Comparison of ENCODE assay signal across 26 cellular contexts in genomic region chr16:63695347-63695746, GRCh38.
"Had no signal": no experiment of that assay in that cellular context is flagged by ENCODE, and none has a peak within 500 bp of the region (broad histone marks: within the 10 kb centered on the region; RNA-seq: fewer than 3 reads in every experiment).

No MANE protein-coding gene starts in this region.

- H2AFZ ChIP-seq: hepatocyte had no signal

- FAIRE-seq: endothelial cell of umbilical vein had no signal

- DNase-seq: activated CD4-positive, alpha-beta T cell treated with anti-CD3 and anti-CD28 coated beads for 36 hours; activated CD4-positive, alpha-beta T cell treated with anti-CD3 and anti-CD28 coated beads, Interleukin-2, amount 50 U/mL, for 4 hours; activated CD4-positive, CD25-positive, alpha-beta regulatory T cell; activated CD8-positive, alpha-beta memory T cell treated with anti-CD3 and anti-CD28 coated beads for 24 hours; activated effector memory CD4-positive, alpha-beta T cell treated with Interleukin-2 at 50 U/mL for 16 hours; activated naive CD4-positive, alpha-beta T cell treated with Interleukin-2 at 50 U/mL for 16 hours; adrenal gland; aorta; cortex of kidney; islet precursor cell; left ventricle myocardium inferior; mesendoderm; stimulated activated CD4-positive, alpha-beta T cell treated with anti-CD3 and anti-CD28 coated beads, Interleukin-12 subunit alpha, Interleukin-12 subunit beta, amount 100 ng/mL, for 4 hours; stimulated activated CD4-positive, alpha-beta T cell treated with anti-CD3 and anti-CD28 coated beads, Interleukin-4, amount 100 ng/mL, for 1 hour; stimulated activated naive CD8-positive, alpha-beta T cell treated with anti-CD3 and anti-CD28 coated beads, Interleukin-15, Interleukin-2, amounts not matched to agents 100 U/mL and 50 U/mL, for 24 hours; testis; transverse colon had no signal

- H3K9me3 ChIP-seq: adrenal gland, left ventricle myocardium inferior, testis, transverse colon had no signal

- H3K27ac Mint-ChIP-seq: activated CD4-positive, alpha-beta T cell treated with anti-CD3 and anti-CD28 coated beads for 36 hours; activated naive CD8-positive, alpha-beta T cell; natural killer cell treated with Interleukin-12 subunit alpha and Interleukin-12 subunit beta and Interleukin-15 and Interleukin-18, amount 100 ng/mL, for 72 hours had no signal

- ATAC-seq: activated CD4-positive, alpha-beta T cell treated with anti-CD3 and anti-CD28 coated beads for 36 hours; gastroesophageal sphincter; natural killer cell treated with Interleukin-12 subunit alpha and Interleukin-12 subunit beta and Interleukin-15 and Interleukin-18, amount 100 ng/mL, for 72 hours; sciatic nerve; stimulated activated naive CD8-positive, alpha-beta T cell treated with anti-CD3 and anti-CD28 coated beads, Interleukin-15, Interleukin-2, amounts not matched to agents 100 U/mL and 50 U/mL, for 24 hours had no signal

- H3K36me3 Mint-ChIP-seq: activated naive CD8-positive, alpha-beta T cell; brain had no signal

- H3K79me2 ChIP-seq: hepatocyte had no signal

- H3K36me3 ChIP-seq: adrenal gland, gastroesophageal sphincter, left ventricle myocardium inferior, transverse colon had no signal

- H3K4me3 Mint-ChIP-seq: activated CD4-positive, alpha-beta T cell treated with anti-CD3 and anti-CD28 coated beads for 36 hours; activated naive CD8-positive, alpha-beta T cell; brain; natural killer cell treated with Interleukin-12 subunit alpha and Interleukin-12 subunit beta and Interleukin-15 and Interleukin-18, amount 100 ng/mL, for 72 hours had no signal

- H3K27ac ChIP-seq: adrenal gland, gastroesophageal sphincter, hepatocyte, left ventricle myocardium inferior, skin epidermis, testis, transverse colon had no signal

- H3K4me3 ChIP-seq: adrenal gland, gastroesophageal sphincter, hepatocyte, left ventricle myocardium inferior, lung, skin epidermis, testis, transverse colon had no signal

- H3K27me3 ChIP-seq: adrenal gland, gastroesophageal sphincter, hepatocyte, testis, transverse colon had no signal

- H3K4me2 ChIP-seq: hepatocyte had no signal

- H3K4me1 Mint-ChIP-seq: activated CD4-positive, alpha-beta T cell treated with anti-CD3 and anti-CD28 coated beads for 36 hours had no signal

- H3K27me3 Mint-ChIP-seq: activated CD4-positive, alpha-beta T cell treated with anti-CD3 and anti-CD28 coated beads for 36 hours; activated naive CD8-positive, alpha-beta T cell; brain; natural killer cell treated with Interleukin-12 subunit alpha and Interleukin-12 subunit beta and Interleukin-15 and Interleukin-18, amount 100 ng/mL, for 72 hours had no signal

- H3K4me1 ChIP-seq: adrenal gland, gastroesophageal sphincter, left ventricle myocardium inferior, testis, transverse colon had no signal
